16 cellular contexts compared by ENCODE assay signal in genomic region chr5:159552751-159553150, GRCh38.
DNase-seq lines count a peak whose midpoint lies in the region; ATAC-seq, FAIRE-seq and TF ChIP-seq lines count a peak whose summit lies in the region.
"Had no signal": no experiment of that assay in that cellular context is flagged by ENCODE, and none has a peak within 500 bp of the region (broad histone marks: within the 10 kb centered on the region; RNA-seq: fewer than 3 reads in every experiment).

No MANE protein-coding gene starts in this region.

- H3K36me3 ChIP-seq in neural progenitor cell = no peaks in the 10 kb centered on the region

- no peak overlapping the region for H3K4me2 ChIP-seq in neural progenitor cell

- H3K36me3 Mint-ChIP-seq in neural progenitor cell = no peaks in the 10 kb centered on the region
- H3K36me3 Mint-ChIP-seq: activated naive CD8-positive, alpha-beta T cell treated with anti-CD3 and anti-CD28 coated beads for 36 hours; T-cell had no signal

- no peaks in the 10 kb centered on the region for H3F3A ChIP-seq in neural progenitor cell (ENCODE audit: low read depth)

- DNase-seq in Ammon's horn (ENCODE audit: low spot score) (peak; percentile 23), RCC 7860 (ENCODE audit: low spot score) (peak; percentile 4), epithelial cell of esophagus (ENCODE audit: low read depth) (peak; percentile 56), neural progenitor cell (ENCODE audit: low spot score) (peak; percentile 6), T-helper 1 cell (no peak), NCI-H1694 treated with DMSO at 0.1 percent for 48 hours (lab: John Stamatoyannopoulos, UW) (no peak)
- DNase-seq: activated CD8-positive, alpha-beta memory T cell treated with anti-CD3 and anti-CD28 coated beads, Interleukin-2, amount 50 U/mL, for 48 hours; activated naive CD8-positive, alpha-beta T cell treated with anti-CD3 and anti-CD28 coated beads for 36 hours; AML-193; dermis blood vessel endothelial cell; NCI-H1092 treated with DMSO at 0.1 percent for 48 hours; T-cell had no signal

- ATAC-seq in GM21360 (IDR thresholded peaks at IDR 0.05; ENCODE audit: unreplicated experiment) (no peak), GM18861 (IDR thresholded peaks at IDR 0.05; ENCODE audit: unreplicated experiment) (no peak)
- ATAC-seq: activated CD4-positive, CD25-positive, alpha-beta regulatory T cell treated with anti-CD3 and anti-CD28 coated beads, Interleukin-2, amount 50 U/mL, for 24 hours; T-cell had no signal

- no peaks in the 10 kb centered on the region for H3K79me2 ChIP-seq in neural progenitor cell (ENCODE audit: low read depth)

- TF ChIP-seq CTCF in epithelial cell of esophagus (IDR thresholded peaks at IDR 0.05; ENCODE audit: insufficient read depth, low read depth, low read length, missing control alignments) = no peak
- TF ChIP-seq CTCF in neural progenitor cell (IDR thresholded peaks at IDR 0.05) = no peak

- no peaks in the 10 kb centered on the region for H4K20me1 ChIP-seq in neural progenitor cell (ENCODE audit: low read depth)

- H2AFZ ChIP-seq in neural progenitor cell (replicated peaks) = no peak overlapping the region

- no peaks in the 10 kb centered on the region for H3K4me1 ChIP-seq in neural progenitor cell

- no peak overlapping the region for H3K9ac ChIP-seq in neural progenitor cell

- H3K27ac ChIP-seq in neural progenitor cell = no peak overlapping the region

- peaks cover 2% of the 10 kb centered on the region for H3K9me3 Mint-ChIP-seq in neural progenitor cell
- H3K9me3 Mint-ChIP-seq: activated naive CD8-positive, alpha-beta T cell treated with anti-CD3 and anti-CD28 coated beads for 36 hours; T-cell had no signal

- H3K9me3 ChIP-seq in neural progenitor cell (ENCODE audit: low read depth) = no peaks in the 10 kb centered on the region

- H3K4me3 Mint-ChIP-seq in neural progenitor cell = no peak overlapping the region
- H3K4me3 Mint-ChIP-seq: activated naive CD8-positive, alpha-beta T cell treated with anti-CD3 and anti-CD28 coated beads for 36 hours; T-cell had no signal

- no peaks in the 10 kb centered on the region for H3K27me3 ChIP-seq in neural progenitor cell

- no peak overlapping the region for H3K4me3 ChIP-seq in epithelial cell of esophagus (ENCODE audit: low read length)
- no peak overlapping the region for H3K4me3 ChIP-seq in neural progenitor cell

- H3K4me1 Mint-ChIP-seq in neural progenitor cell = peaks cover 6% of the 10 kb centered on the region
- H3K4me1 Mint-ChIP-seq: activated naive CD8-positive, alpha-beta T cell treated with anti-CD3 and anti-CD28 coated beads for 36 hours; T-cell had no signal

- H3K27me3 Mint-ChIP-seq in neural progenitor cell (ENCODE audit: insufficient read depth, low read depth) = no peaks in the 10 kb centered on the region
- H3K27me3 Mint-ChIP-seq: activated naive CD8-positive, alpha-beta T cell treated with anti-CD3 and anti-CD28 coated beads for 36 hours had no signal

- FAIRE-seq in RCC 7860 (lab: Jason Lieb, UNC) = no peak
- FAIRE-seq: frontal cortex had no signal

- no peak overlapping the region for H3K27ac Mint-ChIP-seq in neural progenitor cell
- H3K27ac Mint-ChIP-seq: activated naive CD8-positive, alpha-beta T cell treated with anti-CD3 and anti-CD28 coated beads for 36 hours; T-cell had no signal

Comparison
In these comparisons a context has a peak if more than half of its experiments do, and no peak if none do; other contexts are left out.
1. DNase-seq: peak in Ammon's horn (single experiment), RCC 7860 (single experiment), epithelial cell of esophagus (single experiment) and neural progenitor cell (single experiment); none in T-helper 1 cell (0 of 5) and NCI-H1694 treated with DMSO at 0.1 percent for 48 hours (single experiment).